15 cellular contexts compared by ENCODE assay signal in the genomic region with DNA sequence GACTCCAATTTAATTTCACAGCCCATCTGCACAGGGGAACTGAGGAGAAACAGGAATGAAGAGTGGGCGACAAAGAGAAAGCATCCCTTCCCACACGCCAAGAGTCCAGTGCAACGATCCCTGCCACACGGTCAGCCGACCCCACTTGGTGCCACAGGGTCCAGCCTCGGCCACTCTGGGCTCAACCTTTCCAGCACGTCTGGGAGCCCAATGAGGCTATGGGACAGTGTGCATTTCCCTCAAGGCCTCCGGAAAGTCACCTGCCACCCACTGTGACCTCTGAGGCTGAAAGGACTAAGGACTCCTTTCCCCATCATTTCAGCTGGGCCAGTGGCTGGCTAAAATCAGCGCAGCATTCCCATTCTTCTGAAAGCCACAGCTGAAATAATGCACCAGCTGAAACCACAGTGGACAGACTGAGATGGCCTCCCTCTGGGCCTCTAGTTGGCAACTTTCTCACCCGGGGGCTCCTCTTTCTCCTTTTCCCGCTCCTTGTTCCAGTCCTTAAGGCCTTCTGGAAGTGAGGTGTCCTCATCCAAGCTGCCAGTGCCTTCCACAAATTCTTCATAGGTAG. TPM values are rescaled to one million over a fixed set of nuclear protein-coding genes. Genes with fewer than 3 reads are reported as not detected.
DNase-seq lines count a peak whose midpoint lies in the region; ATAC-seq and TF ChIP-seq lines count a peak whose summit lies in the region.
"Had no signal": no experiment of that assay in that cellular context is flagged by ENCODE, and none has a peak within 500 bp of the region (broad histone marks: within the 10 kb centered on the region; RNA-seq: fewer than 3 reads in every experiment).

No MANE protein-coding gene starts in this region.

- H3K4me3 ChIP-seq in SK-N-MC (no peak overlapping the region), muscle layer of colon (ENCODE audit: low read depth in 1 of 2, low read length in 2 of 2) (no peak overlapping the region)
- H3K4me3 ChIP-seq: HAP-1 had no signal

- H3K27me3 Mint-ChIP-seq in CD14-positive monocyte (ENCODE audit: low read depth in 3 of 3) (no peaks in the 10 kb centered on the region), Calu3 (ENCODE audit: unreplicated experiment) (no peaks in the 10 kb centered on the region)

- no peak for ATAC-seq in HG02852 (IDR thresholded peaks at IDR 0.05; ENCODE audit: unreplicated experiment)
- no peak for ATAC-seq in HG02642 (IDR thresholded peaks at IDR 0.05; ENCODE audit: poor library complexity, unreplicated experiment)

- H3K36me3 ChIP-seq in SK-N-MC (ENCODE audit: insufficient read depth, low read length): peaks cover 55% of the 10 kb centered on the region
- peaks cover 59% of the 10 kb centered on the region for H3K36me3 ChIP-seq in muscle layer of colon (ENCODE audit: insufficient read depth, low read length)

- H3K36me3 Mint-ChIP-seq in CD14-positive monocyte (peaks cover 57 to 81% of the 10 kb centered on the region in 2 donors), Calu3 (ENCODE audit: insufficient read depth, unreplicated experiment) (peaks cover 38% of the 10 kb centered on the region)

- H3K9me3 ChIP-seq in SK-N-MC (ENCODE audit: low read depth, low read length): no peaks in the 10 kb centered on the region
- H3K9me3 ChIP-seq in muscle layer of colon (ENCODE audit: low read length): no peaks in the 10 kb centered on the region
- H3K9me3 ChIP-seq: HAP-1 had no signal

- H3K9ac ChIP-seq in SK-N-MC (ENCODE audit: insufficient read length) (no peak overlapping the region), muscle layer of colon (ENCODE audit: low read length) (no peak overlapping the region)

- TF ChIP-seq CTCF in CD14-positive monocyte (IDR thresholded peaks at IDR 0.05) (no peak), Calu3 (IDR thresholded peaks at IDR 0.05; ENCODE audit: unreplicated experiment) (no peak)

- H3K4me1 ChIP-seq in muscle layer of colon (ENCODE audit: insufficient read depth, low read length): peaks cover 17% of the 10 kb centered on the region

- H3K4me1 Mint-ChIP-seq in CD14-positive monocyte (peaks cover 2% of the 10 kb centered on the region), Calu3 (ENCODE audit: low read depth, unreplicated experiment) (no peaks in the 10 kb centered on the region)

- H3K4me3 Mint-ChIP-seq in CD14-positive monocyte (no peak overlapping the region), Calu3 (ENCODE audit: low read depth, unreplicated experiment) (no peak overlapping the region)

- peak overlapping the region; percentile 64; the same call in 1 of the 2 replicates for H3K27ac ChIP-seq in SK-N-MC
- H3K27ac ChIP-seq in muscle layer of colon (ENCODE audit: low read depth, low read length): peak overlapping the region; percentile 10
- H3K27ac ChIP-seq: HL-60 had no signal

- CTCF ChIA-PET in Calu3 (lab: Charles Lee): no interaction called here

- no peaks in the 10 kb centered on the region for H3K27me3 ChIP-seq in muscle layer of colon (ENCODE audit: control insufficient read depth in 1 of 2, insufficient read depth in 2 of 2, low read length in 2 of 2)

- H3K9me3 Mint-ChIP-seq in CD14-positive monocyte (peaks cover 0 to 11% (median 5%) of the 10 kb centered on the region in 7 donors), Calu3 (ENCODE audit: low read depth, unreplicated experiment) (no peaks in the 10 kb centered on the region)

- TSS peak; percentile 89 for BruUV-seq in Calu3 (replicated peaks; lab: Mats Ljungman, UMichigan)

- H3K27ac Mint-ChIP-seq in CD14-positive monocyte: peak overlapping the region in 4 of 7 donors; percentile 32 to 74 (median 56)
- H3K27ac Mint-ChIP-seq in Calu3 (ENCODE audit: unreplicated experiment): no peak overlapping the region

- no peak for DNase-seq in CD14-positive monocyte (ENCODE audit: low spot score)
- no peak for DNase-seq in Calu3
- no peak for DNase-seq in SK-N-MC (ENCODE audit: low read depth, low spot score)
- no peak for DNase-seq in activated gamma-delta T cell treated with Interleukin-2 at 50 U/mL for 16 hours
- no peak for DNase-seq in NCI-H748 (lab: John Stamatoyannopoulos, UW; ENCODE audit: unreplicated experiment)
- DNase-seq: KG1, NCI-H1092 treated with DMSO at 0.1 percent for 48 hours, NCI-H187, NCI-H69, SHP77 had no signal

- intact Hi-C loops in CD14-positive monocyte (cut with micrococcal nuclease): no loop called here
- intact Hi-C loops in Calu3 (cut with micrococcal nuclease; ENCODE audit: unreplicated experiment): no loop called here

RNA-seq across cellular contexts. Expression of a gene that starts 21.2 kb away (rescaled TPM):
- 10 to 100 TPM; 15.8 to 27.6 TPM for polyA plus RNA-seq in CD14-positive monocyte
- 25.7 and 34.5 TPM in 2 replicates for total RNA-seq in Calu3 (2022)

RNA-seq across cellular contexts. Expression of a gene that starts 47.8 kb away (rescaled TPM):
- 10 to 100 TPM; 13.9 to 15.5 TPM for polyA plus RNA-seq in CD14-positive monocyte
- 55.1 and 59.2 TPM in 2 replicates for total RNA-seq in Calu3 (2022)
